In the genomic region with DNA sequence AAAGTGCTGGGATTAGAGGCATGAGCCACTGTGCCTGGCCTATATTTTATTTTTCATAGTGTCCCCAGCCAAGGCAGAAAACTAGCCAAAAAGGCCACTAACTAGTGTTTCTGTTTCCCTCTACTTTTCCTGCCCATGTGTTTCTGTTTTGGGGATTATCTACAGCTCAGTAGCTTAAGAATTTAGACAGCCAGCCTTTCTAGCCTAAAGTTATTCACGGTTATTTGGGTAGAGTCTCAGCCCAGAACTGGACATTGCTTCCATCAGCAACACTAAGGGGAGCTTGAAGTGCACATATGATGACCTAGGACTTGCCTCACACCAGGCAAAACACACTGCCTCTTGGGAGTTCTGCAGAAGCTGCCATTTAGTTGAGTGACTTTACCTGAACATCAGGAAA, we compare ENCODE assay signal across 25 cellular contexts. TPM values are rescaled to one million over a fixed set of nuclear protein-coding genes. Genes with fewer than 3 reads are reported as not detected.
"Had no signal": no experiment of that assay in that cellular context is flagged by ENCODE, and none has a peak within 500 bp of the region (broad histone marks: within the 10 kb centered on the region; RNA-seq: fewer than 3 reads in every experiment).

No MANE protein-coding gene starts in this region.

- H3K27ac Mint-ChIP-seq: memory B cell; mesothelial cell of epicardium; natural killer cell; stimulated activated effector memory CD8-positive, alpha-beta T cell treated with anti-CD3 and anti-CD28 coated beads, Interleukin-12 subunit alpha, Interleukin-12 subunit beta, amount 100 ng/mL, for 72 hours had no signal

- H3K4me3 Mint-ChIP-seq: memory B cell; mesothelial cell of epicardium; natural killer cell; neural crest cell; stimulated activated effector memory CD8-positive, alpha-beta T cell treated with anti-CD3 and anti-CD28 coated beads, Interleukin-12 subunit alpha, Interleukin-12 subunit beta, amount 100 ng/mL, for 72 hours had no signal

- H3K9ac ChIP-seq: parathyroid adenoma had no signal

- H3K36me3 ChIP-seq: gastroesophageal sphincter, lower lobe of right lung, prostate gland, right lobe of liver, tibial artery, upper lobe of right lung, vagina had no signal

- H3K27me3 ChIP-seq: gastroesophageal sphincter, right lobe of liver, upper lobe of right lung, vagina had no signal

- DNase-seq: effector memory CD4-positive, alpha-beta T cell; glutamatergic neuron; islet precursor cell; lower lobe of right lung; natural killer cell; nucleus accumbens; right lobe of liver; stimulated activated CD4-positive, alpha-beta T cell treated with anti-CD3 and anti-CD28 coated beads, Interleukin-4, amount 100 ng/mL, for 1 hour; stimulated activated CD8-positive, alpha-beta memory T cell treated with anti-CD3 and anti-CD28 coated beads, Interleukin-4, amount 100 ng/mL, for 48 hours; stimulated activated naive CD8-positive, alpha-beta T cell treated with anti-CD3 and anti-CD28 coated beads, Interleukin-15, Interleukin-2, amounts not matched to agents 100 U/mL and 50 U/mL, for 24 hours; tibial artery; upper lobe of right lung had no signal

- ATAC-seq: esophagus mucosa; gastroesophageal sphincter; left lobe of liver; lower lobe of right lung; natural killer cell; right lobe of liver; stimulated activated effector memory CD8-positive, alpha-beta T cell treated with anti-CD3 and anti-CD28 coated beads, Interleukin-12 subunit alpha, Interleukin-12 subunit beta, amount 100 ng/mL, for 72 hours; stimulated activated naive CD8-positive, alpha-beta T cell treated with anti-CD3 and anti-CD28 coated beads, Interleukin-15, Interleukin-2, amounts not matched to agents 100 U/mL and 50 U/mL, for 24 hours; upper lobe of right lung had no signal

- H3K27ac ChIP-seq: gastroesophageal sphincter, lower lobe of right lung, parathyroid adenoma, prostate gland, right lobe of liver, tibial artery, upper lobe of right lung, vagina had no signal

- H3K9me3 ChIP-seq: gastroesophageal sphincter, lower lobe of right lung, prostate gland, right lobe of liver, tibial artery, upper lobe of right lung, vagina had no signal

- H3K4me1 ChIP-seq: parathyroid adenoma, prostate gland had no signal

- H3K9me3 Mint-ChIP-seq: memory B cell; mesothelial cell of epicardium; natural killer cell; neural crest cell; stimulated activated effector memory CD8-positive, alpha-beta T cell treated with anti-CD3 and anti-CD28 coated beads, Interleukin-12 subunit alpha, Interleukin-12 subunit beta, amount 100 ng/mL, for 72 hours had no signal

- H3K36me3 Mint-ChIP-seq: memory B cell; natural killer cell; stimulated activated effector memory CD8-positive, alpha-beta T cell treated with anti-CD3 and anti-CD28 coated beads, Interleukin-12 subunit alpha, Interleukin-12 subunit beta, amount 100 ng/mL, for 72 hours had no signal

- H2AFZ ChIP-seq: parathyroid adenoma had no signal

- H3K4me3 ChIP-seq: gastroesophageal sphincter, lower lobe of right lung, prostate gland, right lobe of liver, tibial artery, upper lobe of right lung, vagina had no signal

- H3K4me1 Mint-ChIP-seq: neural crest cell; stimulated activated effector memory CD8-positive, alpha-beta T cell treated with anti-CD3 and anti-CD28 coated beads, Interleukin-12 subunit alpha, Interleukin-12 subunit beta, amount 100 ng/mL, for 72 hours had no signal

- H3K27me3 Mint-ChIP-seq: memory B cell had no signal

RNA-seq across cellular contexts. Expression of gene PROX2, which starts 17.9 kb away (rescaled TPM):
- total RNA-seq: esophagus mucosa, left lobe of liver, mesothelial cell of epicardium, myocyte, neural crest cell, prostate gland, renal cortical epithelial cell, right lobe of liver, temporal lobe, upper lobe of right lung, vagina had no signal
